Comparison of ENCODE assay signal across 1 cellular context in the genomic region with DNA sequence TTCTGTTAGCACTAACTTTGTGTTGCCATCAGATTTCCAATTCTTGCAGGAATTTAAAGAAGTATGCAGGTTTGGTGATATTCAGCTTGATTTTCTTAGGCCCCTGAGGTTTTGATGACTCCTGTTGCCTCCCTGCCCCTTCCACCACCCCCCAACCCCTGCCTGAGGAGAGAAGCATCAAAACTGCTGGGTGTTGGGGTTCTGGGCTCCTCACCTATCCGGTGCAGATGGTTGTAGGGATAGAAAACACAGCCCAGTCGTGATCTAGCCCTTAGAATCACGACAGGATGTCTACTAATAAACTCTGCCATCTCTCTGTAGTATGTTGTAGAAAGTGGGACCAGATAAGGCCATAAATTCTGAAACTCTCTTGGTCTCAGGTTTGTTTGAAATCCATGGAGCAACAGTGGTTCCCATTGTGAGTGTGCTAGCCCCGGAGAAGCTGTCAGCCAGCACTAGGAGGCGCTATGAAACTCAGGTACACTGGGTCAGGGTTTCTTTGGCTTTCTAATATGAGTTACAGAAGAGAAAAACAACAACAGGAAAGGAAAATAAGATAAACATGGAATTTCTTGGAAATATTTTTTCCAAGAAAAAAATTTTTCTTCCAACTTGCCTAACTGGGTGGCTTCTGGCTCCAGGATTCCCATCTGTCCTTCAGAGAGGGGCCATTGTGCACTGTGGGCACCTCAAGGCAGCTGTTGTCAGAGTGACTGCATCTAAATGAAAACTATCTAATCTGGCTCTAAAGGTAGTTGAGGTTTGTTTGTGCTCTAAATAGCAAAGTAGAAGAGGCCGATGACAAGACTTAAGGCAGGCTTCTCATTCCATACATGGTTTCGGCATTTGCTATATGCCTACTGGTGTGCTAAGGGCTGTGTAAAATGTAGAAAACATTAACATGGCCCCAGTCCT.
TF ChIP-seq lines count a peak whose summit lies in the region.

No MANE protein-coding gene starts in this region.

TF ChIP-seq in SK-N-SH treated with all-trans-retinoic acid at 6 μM for 48 hours, 23 proteins besides CTCF, POLR2A, EP300 and RAD21 (continued from another document):
- TF ChIP-seq, protein P1, sequence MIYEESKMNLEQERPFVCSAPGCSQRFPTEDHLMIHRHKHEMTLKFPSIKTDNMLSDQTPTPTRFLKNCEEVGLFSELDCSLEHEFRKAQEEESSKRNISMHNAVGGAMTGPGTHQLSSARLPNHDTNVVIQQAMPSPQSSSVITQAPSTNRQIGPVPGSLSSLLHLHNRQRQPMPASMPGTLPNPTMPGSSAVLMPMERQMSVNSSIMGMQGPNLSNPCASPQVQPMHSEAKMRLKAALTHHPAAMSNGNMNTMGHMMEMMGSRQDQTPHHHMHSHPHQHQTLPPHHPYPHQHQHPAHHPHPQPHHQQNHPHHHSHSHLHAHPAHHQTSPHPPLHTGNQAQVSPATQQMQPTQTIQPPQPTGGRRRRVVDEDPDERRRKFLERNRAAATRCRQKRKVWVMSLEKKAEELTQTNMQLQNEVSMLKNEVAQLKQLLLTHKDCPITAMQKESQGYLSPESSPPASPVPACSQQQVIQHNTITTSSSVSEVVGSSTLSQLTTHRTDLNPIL (CRISPR knock-in tag; IDR thresholded peaks at IDR 0.05; ENCODE audit: low read depth): no peak
- TF ChIP-seq BACH2 (CRISPR knock-in tag; IDR thresholded peaks at IDR 0.05; ENCODE audit: borderline replicate concordance) (no peak), ZFP3 (CRISPR knock-in tag; IDR thresholded peaks at IDR 0.05) (no peak), OSR1 (CRISPR knock-in tag; IDR thresholded peaks at IDR 0.05) (no peak), ZNF8 (CRISPR knock-in tag; IDR thresholded peaks at IDR 0.05) (no peak), TOX (CRISPR knock-in tag; IDR thresholded peaks at IDR 0.05; ENCODE audit: borderline replicate concordance) (no peak), TCF4 (CRISPR knock-in tag; IDR thresholded peaks at IDR 0.05; ENCODE audit: borderline replicate concordance) (no peak), PPARA (CRISPR knock-in tag; IDR thresholded peaks at IDR 0.05; ENCODE audit: borderline replicate concordance) (no peak), CSDC2 (CRISPR knock-in tag; IDR thresholded peaks at IDR 0.05) (no peak)
- TF ChIP-seq, protein P2, sequence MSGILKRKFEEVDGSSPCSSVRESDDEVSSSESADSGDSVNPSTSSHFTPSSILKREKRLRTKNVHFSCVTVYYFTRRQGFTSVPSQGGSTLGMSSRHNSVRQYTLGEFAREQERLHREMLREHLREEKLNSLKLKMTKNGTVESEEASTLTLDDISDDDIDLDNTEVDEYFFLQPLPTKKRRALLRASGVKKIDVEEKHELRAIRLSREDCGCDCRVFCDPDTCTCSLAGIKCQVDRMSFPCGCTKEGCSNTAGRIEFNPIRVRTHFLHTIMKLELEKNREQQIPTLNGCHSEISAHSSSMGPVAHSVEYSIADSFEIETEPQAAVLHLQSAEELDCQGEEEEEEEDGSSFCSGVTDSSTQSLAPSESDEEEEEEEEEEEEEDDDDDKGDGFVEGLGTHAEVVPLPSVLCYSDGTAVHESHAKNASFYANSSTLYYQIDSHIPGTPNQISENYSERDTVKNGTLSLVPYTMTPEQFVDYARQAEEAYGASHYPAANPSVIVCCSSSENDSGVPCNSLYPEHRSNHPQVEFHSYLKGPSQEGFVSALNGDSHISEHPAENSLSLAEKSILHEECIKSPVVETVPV (CRISPR knock-in tag; IDR thresholded peaks at IDR 0.05): no peak
